22 cellular contexts compared by ENCODE assay signal in the genomic region with DNA sequence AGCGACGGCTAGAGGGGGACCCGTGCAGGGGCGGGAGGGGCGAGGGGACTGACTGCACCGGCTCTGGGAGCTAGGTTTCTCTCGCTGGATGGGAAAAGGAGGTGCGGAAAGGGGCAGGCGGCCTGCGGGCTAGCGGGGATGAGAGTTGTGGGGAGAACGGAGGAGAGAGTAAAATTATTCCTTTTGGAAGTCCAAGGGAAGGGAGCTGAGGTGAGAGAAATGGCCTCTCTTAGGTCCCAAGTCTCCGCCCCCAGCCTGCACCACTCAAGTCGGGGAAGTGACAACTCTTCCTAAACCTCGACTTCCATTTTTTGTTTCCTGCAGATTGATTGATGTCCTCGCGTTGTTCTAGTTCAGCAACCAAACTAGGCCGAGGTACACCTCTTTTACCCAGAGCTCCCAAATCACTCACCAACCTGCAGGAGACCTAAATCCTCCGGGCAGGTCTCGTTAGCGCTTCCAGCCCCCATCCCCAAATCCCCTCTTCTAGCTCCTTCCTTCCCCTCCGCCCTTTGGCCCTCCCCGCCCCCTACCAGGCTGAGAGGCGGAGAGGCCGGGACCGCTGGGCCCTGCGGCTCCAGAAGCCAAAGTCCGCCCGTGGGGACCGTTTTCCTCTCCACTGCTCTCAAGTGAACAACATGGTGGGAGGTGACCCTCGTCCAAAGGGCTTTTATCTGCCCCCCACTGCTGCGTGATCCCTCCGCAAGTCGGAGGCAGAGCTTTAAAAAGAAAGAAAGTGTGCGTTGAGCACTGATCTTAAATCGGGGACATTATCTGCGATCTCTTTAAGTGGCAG. TPM values are rescaled to one million over a fixed set of nuclear protein-coding genes. Genes with fewer than 3 reads are reported as not detected.
DNase-seq lines count a peak whose midpoint lies in the region; ATAC-seq, FAIRE-seq and TF ChIP-seq lines count a peak whose summit lies in the region.
"Had no signal": no experiment of that assay in that cellular context is flagged by ENCODE, and none has a peak within 500 bp of the region (broad histone marks: within the 10 kb centered on the region; RNA-seq: fewer than 3 reads in every experiment).

No MANE protein-coding gene starts in this region.

- no peak overlapping the region for H2AFZ ChIP-seq in astrocyte (ENCODE audit: low read depth, low read length)
- H2AFZ ChIP-seq in neuronal stem cell (ENCODE audit: low read length): peak overlapping the region; percentile 18

- H3K14ac ChIP-seq in neuronal stem cell (ENCODE audit: low read length): no peak overlapping the region

- no peaks in the 10 kb centered on the region for H3K9me3 Mint-ChIP-seq in activated CD8-positive, alpha-beta memory T cell treated with anti-CD3 and anti-CD28 coated beads, Interleukin-2, amount 10 ng/mL, durations not matched to agents 7 days and 5 days (ENCODE audit: low read depth)
- H3K9me3 Mint-ChIP-seq in astrocyte (ENCODE audit: unreplicated experiment): peaks cover 47% of the 10 kb centered on the region
- H3K9me3 Mint-ChIP-seq: activated B cell treated with CpG ODN at 0.5 μM for 24 hours; natural killer cell treated with Interleukin-12 subunit alpha and Interleukin-12 subunit beta and Interleukin-15 and Interleukin-18, amount 100 ng/mL, for 72 hours had no signal

- H3K4me3 Mint-ChIP-seq in activated CD8-positive, alpha-beta memory T cell treated with anti-CD3 and anti-CD28 coated beads, Interleukin-2, amount 10 ng/mL, durations not matched to agents 7 days and 5 days: no peak overlapping the region
- H3K4me3 Mint-ChIP-seq in astrocyte (ENCODE audit: unreplicated experiment): no peak overlapping the region
- H3K4me3 Mint-ChIP-seq: activated B cell treated with CpG ODN at 0.5 μM for 24 hours; activated naive CD4-positive, alpha-beta T cell treated with anti-CD3 and anti-CD28 coated beads for 36 hours; natural killer cell treated with Interleukin-12 subunit alpha and Interleukin-12 subunit beta and Interleukin-15 and Interleukin-18, amount 100 ng/mL, for 72 hours had no signal

- WGBS in neuronal stem cell (ENCODE audit: extremely low coverage in 2 of 2, insufficient read length in 2 of 2, insufficient replicate concordance in 1 of 2), 2 donors: no CpG with 5 or more reads among the region's 37 CpGs

- no peak for TF ChIP-seq CTCF in astrocyte (IDR thresholded peaks at IDR 0.05; ENCODE audit: insufficient read depth, low read depth, low read length)

- no peak for FAIRE-seq in astrocyte (lab: Jason Lieb, UNC)
- FAIRE-seq: A549 had no signal

- no peak overlapping the region for H2BK12ac ChIP-seq in neuronal stem cell (ENCODE audit: low read length)

- H3K4me2 ChIP-seq in astrocyte (ENCODE audit: low read length) (no peak overlapping the region), neuronal stem cell (ENCODE audit: insufficient read depth, low read length, poor library complexity, severe bottlenecking) (peak overlapping the region; percentile 51)
- H3K4me2 ChIP-seq: A549 had no signal

- peaks cover 17% of the 10 kb centered on the region for H4K20me1 ChIP-seq in astrocyte (ENCODE audit: insufficient read depth, low read length)

- H2BK120ac ChIP-seq in neuronal stem cell (ENCODE audit: low read depth, low read length): no peak overlapping the region

- no peak overlapping the region for H3K23ac ChIP-seq in neuronal stem cell (ENCODE audit: low read depth, low read length, poor library complexity)

- H3K36me3 Mint-ChIP-seq in activated CD8-positive, alpha-beta memory T cell treated with anti-CD3 and anti-CD28 coated beads, Interleukin-2, amount 10 ng/mL, durations not matched to agents 7 days and 5 days: peaks cover 8% of the 10 kb centered on the region
- H3K36me3 Mint-ChIP-seq in astrocyte (ENCODE audit: low read depth, unreplicated experiment): peaks cover 20% of the 10 kb centered on the region
- H3K36me3 Mint-ChIP-seq: CD8-positive, alpha-beta memory T cell had no signal

- H3K36me3 ChIP-seq in astrocyte (ENCODE audit: insufficient read depth, low read length) (no peaks in the 10 kb centered on the region), iPS-18a (ENCODE audit: control insufficient read depth, low read depth, low read length) (no peaks in the 10 kb centered on the region), neuronal stem cell (replicated peaks in 1 of 2; ENCODE audit: control insufficient read depth in 2 of 2, insufficient read depth in 2 of 2, low read length in 2 of 2) (no peaks in the 10 kb centered on the region)
- H3K36me3 ChIP-seq: thyroid gland had no signal

- no peak overlapping the region for H2BK5ac ChIP-seq in neuronal stem cell (ENCODE audit: low read length)

- no peak for ATAC-seq in activated CD8-positive, alpha-beta memory T cell treated with anti-CD3 and anti-CD28 coated beads, Interleukin-2, amount 10 ng/mL, durations not matched to agents 7 days and 5 days
- ATAC-seq in HG03025 (IDR thresholded peaks at IDR 0.05; ENCODE audit: low FRiP score, unreplicated experiment): no peak
- ATAC-seq: A549; natural killer cell treated with Interleukin-12 subunit alpha and Interleukin-12 subunit beta and Interleukin-15 and Interleukin-18, amount 100 ng/mL, for 72 hours; PC-3; sciatic nerve had no signal

- H3K27ac Mint-ChIP-seq in activated CD8-positive, alpha-beta memory T cell treated with anti-CD3 and anti-CD28 coated beads, Interleukin-2, amount 10 ng/mL, durations not matched to agents 7 days and 5 days: peak overlapping the region; percentile 36
- peak overlapping the region; percentile 62 for H3K27ac Mint-ChIP-seq in astrocyte (ENCODE audit: unreplicated experiment)
- H3K27ac Mint-ChIP-seq: activated B cell treated with CpG ODN at 0.5 μM for 24 hours; activated naive CD4-positive, alpha-beta T cell treated with anti-CD3 and anti-CD28 coated beads for 36 hours; CD8-positive, alpha-beta memory T cell; natural killer cell treated with Interleukin-12 subunit alpha and Interleukin-12 subunit beta and Interleukin-15 and Interleukin-18, amount 100 ng/mL, for 72 hours had no signal

- peaks cover 2% of the 10 kb centered on the region for H3K4me1 Mint-ChIP-seq in activated CD8-positive, alpha-beta memory T cell treated with anti-CD3 and anti-CD28 coated beads, Interleukin-2, amount 10 ng/mL, durations not matched to agents 7 days and 5 days
- H3K4me1 Mint-ChIP-seq in astrocyte (ENCODE audit: low read depth, unreplicated experiment): peaks cover 5% of the 10 kb centered on the region

- no peak overlapping the region for H2BK15ac ChIP-seq in neuronal stem cell (ENCODE audit: low read length)

- no peak overlapping the region for H3K9ac ChIP-seq in astrocyte (ENCODE audit: low read length)
- peak overlapping the region; percentile 57 for H3K9ac ChIP-seq in iPS-18a (ENCODE audit: low read length)
- no peak overlapping the region for H3K9ac ChIP-seq in neuronal stem cell (ENCODE audit: low read depth, low read length, poor library complexity)

- H3K27me3 ChIP-seq in astrocyte (ENCODE audit: insufficient read depth, low read length) (peaks cover 97% of the 10 kb centered on the region), iPS-18a (ENCODE audit: control insufficient read depth, insufficient read depth, low read length) (peaks cover 100% of the 10 kb centered on the region), neuronal stem cell (ENCODE audit: control insufficient read depth in 3 of 3, insufficient read depth in 3 of 3, low read depth in 1 of 3, low read length in 3 of 3) (peaks cover 50 to 97% (median 88%) of the 10 kb centered on the region in 3 experiments)

- H3K4me3 ChIP-seq in astrocyte (ENCODE audit: insufficient read depth, low read depth, low read length) (no peak overlapping the region), iPS-18a (ENCODE audit: low read length) (peak overlapping the region; percentile 65), neuronal stem cell (ENCODE audit: low read length in 2 of 2) (no peak overlapping the region)
- H3K4me3 ChIP-seq: A549, thyroid gland had no signal

- no peak overlapping the region for H3K4ac ChIP-seq in neuronal stem cell (ENCODE audit: low read length)

- H3K4me1 ChIP-seq in astrocyte (ENCODE audit: insufficient read depth, low read length) (peaks cover 4% of the 10 kb centered on the region), iPS-18a (ENCODE audit: control insufficient read depth, low read depth, low read length) (peaks cover 49% of the 10 kb centered on the region), neuronal stem cell (ENCODE audit: control insufficient read depth in 2 of 2, insufficient read depth in 1 of 2, low read depth in 1 of 2, low read length in 2 of 2) (peaks cover 0 to 18% of the 10 kb centered on the region in 2 donors)

- H3K79me1 ChIP-seq in neuronal stem cell (ENCODE audit: low read depth, low read length): no peaks in the 10 kb centered on the region

- no peak for DNase-seq in activated CD8-positive, alpha-beta memory T cell treated with anti-CD3 and anti-CD28 coated beads, Interleukin-2, amount 10 ng/mL, durations not matched to agents 7 days and 5 days
- DNase-seq in activated CD8-positive, alpha-beta memory T cell treated with anti-CD3 and anti-CD28 coated beads, Interleukin-2, amount 50 U/mL, for 48 hours: no peak
- no peak for DNase-seq in astrocyte (ENCODE audit: low read depth)
- peak; percentile 58 for DNase-seq in neuronal stem cell (ENCODE audit: low spot score)
- DNase-seq in effector CD4-positive, alpha-beta T cell: no peak
- no peak for DNase-seq in DMS153 treated with DMSO at 0.1 percent for 48 hours (lab: John Stamatoyannopoulos, UW; ENCODE audit: unreplicated experiment)
- DNase-seq: activated B cell treated with CpG ODN at 0.5 μM for 24 hours; activated naive CD4-positive, alpha-beta T cell treated with anti-CD3 and anti-CD28 coated beads for 36 hours; caudate nucleus; CD8-positive, alpha-beta memory T cell; GDM1; NCI-H187 treated with DMSO at 0.1 percent for 48 hours; NCI-H524; PC-3; stimulated activated CD4-positive, alpha-beta T cell treated with anti-CD3 and anti-CD28 coated beads, Interleukin-4, amount 100 ng/mL, for 1 hour; thyroid gland had no signal

- peaks cover 94% of the 10 kb centered on the region for H3K27me3 Mint-ChIP-seq in activated CD8-positive, alpha-beta memory T cell treated with anti-CD3 and anti-CD28 coated beads, Interleukin-2, amount 10 ng/mL, durations not matched to agents 7 days and 5 days
- H3K27me3 Mint-ChIP-seq in astrocyte (ENCODE audit: low read depth, unreplicated experiment): peaks cover 87% of the 10 kb centered on the region

- peak overlapping the region; percentile 27 for H3K18ac ChIP-seq in neuronal stem cell (ENCODE audit: low read length)

- no peaks in the 10 kb centered on the region for H3K79me2 ChIP-seq in astrocyte (ENCODE audit: insufficient read depth, low read length)

- no peak overlapping the region for H4K91ac ChIP-seq in neuronal stem cell (ENCODE audit: low read depth, low read length, poor library complexity)

- H3K9me3 ChIP-seq in astrocyte (ENCODE audit: insufficient read depth, low read depth, low read length) (peaks cover 18% of the 10 kb centered on the region), iPS-18a (ENCODE audit: control insufficient read depth, low read depth, low read length) (no peaks in the 10 kb centered on the region), neuronal stem cell (replicated peaks in 1 of 2; ENCODE audit: control insufficient read depth in 2 of 2, insufficient read depth in 1 of 2, low read depth in 1 of 2, low read length in 2 of 2) (peaks cover 0 to 2% of the 10 kb centered on the region in 2 donors)
- H3K9me3 ChIP-seq: A549, thyroid gland had no signal

- H4K8ac ChIP-seq in neuronal stem cell (ENCODE audit: low read depth, low read length): no peak overlapping the region

- no peak overlapping the region for H2AK5ac ChIP-seq in neuronal stem cell (ENCODE audit: low read depth, low read length)

- CTCF ChIA-PET in activated CD8-positive, alpha-beta memory T cell treated with anti-CD3 and anti-CD28 coated beads, Interleukin-2, amount 10 ng/mL, durations not matched to agents 7 days and 5 days (lab: Charles Lee): no interaction called here

- H3K27ac ChIP-seq in astrocyte (ENCODE audit: low read depth, low read length) (no peak overlapping the region), iPS-18a (ENCODE audit: low read length) (no peak overlapping the region), neuronal stem cell (replicated peaks; ENCODE audit: low read length) (no peak overlapping the region)
- H3K27ac ChIP-seq: A549, thyroid gland had no signal

RNA-seq across cellular contexts. Expression of gene PITX2, which starts 7.3 kb away (rescaled TPM):
- not detected for total RNA-seq in activated CD8-positive, alpha-beta memory T cell treated with anti-CD3 and anti-CD28 coated beads, Interleukin-2, amount 10 ng/mL, durations not matched to agents 7 days and 5 days
- 3.8 and 4.2 TPM in 2 replicates for total RNA-seq in astrocyte
- polyA plus RNA-seq in neuronal stem cell (2013, experiment 1 of 2): not detected
- polyA plus RNA-seq in neuronal stem cell (2013, experiment 2 of 2): 0.04 TPM
- total RNA-seq: activated B cell treated with CpG ODN at 0.5 μM for 24 hours; activated naive CD4-positive, alpha-beta T cell treated with anti-CD3 and anti-CD28 coated beads for 36 hours; CD8-positive, alpha-beta memory T cell; liver; natural killer cell treated with Interleukin-12 subunit alpha and Interleukin-12 subunit beta and Interleukin-15 and Interleukin-18, amount 100 ng/mL, for 72 hours; sciatic nerve; thyroid gland had no signal
- polyA plus RNA-seq: CD8-positive, alpha-beta memory T cell had no signal
